In the genomic region with DNA sequence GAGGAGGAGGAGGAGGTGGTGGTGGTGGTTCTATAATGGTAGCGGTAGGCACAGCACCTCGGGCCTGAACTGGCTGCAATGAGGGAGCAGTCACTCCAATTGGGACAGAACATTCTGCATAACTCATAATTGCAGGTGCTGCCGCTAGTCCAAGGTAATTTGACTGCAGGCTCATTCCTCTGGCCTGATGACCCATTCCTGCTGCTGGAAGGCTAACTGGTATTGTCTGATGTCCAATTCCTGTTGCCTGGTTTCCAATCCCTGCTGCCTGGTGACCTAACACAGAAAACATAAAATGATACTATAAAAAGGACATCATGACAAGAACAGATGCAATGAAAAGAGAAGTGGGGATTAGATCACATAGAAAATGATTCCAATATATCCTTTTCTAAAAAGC, we compare ENCODE assay signal across 23 cellular contexts. TPM values are rescaled to one million over a fixed set of nuclear protein-coding genes. Genes with fewer than 3 reads are reported as not detected.
A peak's percentile ranks its signal among the peaks of the same experiment; 100 is the strongest.
DNase-seq lines count a peak whose midpoint lies in the region; ATAC-seq and TF ChIP-seq lines count a peak whose summit lies in the region.
"Had no signal": no experiment of that assay in that cellular context is flagged by ENCODE, and none has a peak within 500 bp of the region (broad histone marks: within the 10 kb centered on the region; RNA-seq: fewer than 3 reads in every experiment).

No MANE protein-coding gene starts in this region.

- H3K4me2 ChIP-seq in hepatocyte, result no peak overlapping the region

- no peak overlapping the region for H3K4me3 Mint-ChIP-seq in activated T-cell treated with anti-CD3 and anti-CD28 coated beads, Interleukin-2, amount 50 U/mL, for 24 hours
- H3K4me3 Mint-ChIP-seq: CD4-positive, alpha-beta T cell; H9 had no signal

- DNase-seq in activated T-cell treated with anti-CD3 and anti-CD28 coated beads, Interleukin-2, amount 50 U/mL, for 24 hours, result no peak
- DNase-seq in activated T-cell treated with anti-CD3 and anti-CD28 coated beads, Interleukin-2, amount 50 U/mL, for 48 hours, result no peak
- DNase-seq in hepatocyte (ENCODE audit: low spot score) (no peak), psoas muscle (no peak), UCSD-AML1 (lab: John Stamatoyannopoulos, UW; ENCODE audit: unreplicated experiment) (no peak)
- no peak for DNase-seq in stimulated activated naive CD8-positive, alpha-beta T cell treated with anti-CD3 and anti-CD28 coated beads, Interleukin-15, Interleukin-2, amounts not matched to agents 100 U/mL and 50 U/mL, for 24 hours
- DNase-seq: 8988T; BE2C; Calu3; CD4-positive, alpha-beta T cell; DMS53; H9; Kasumi-1; MM.1S; NCI-H1105; NCI-H1694 treated with DMSO at 0.1 percent for 48 hours; NCI-H2107; NCI-H226; NCI-H526; OCI-M1 had no signal

- H3K79me2 ChIP-seq in hepatocyte, result peaks cover 16% of the 10 kb centered on the region

- ATAC-seq in psoas muscle (peak; percentile 39 to 82 (median 60)), GM18907 (IDR thresholded peaks at IDR 0.05; ENCODE audit: unreplicated experiment) (no peak)
- no peak for ATAC-seq in stimulated activated naive CD8-positive, alpha-beta T cell treated with anti-CD3 and anti-CD28 coated beads, Interleukin-15, Interleukin-2, amounts not matched to agents 100 U/mL and 50 U/mL, for 24 hours

- no peaks in the 10 kb centered on the region for H3K4me1 Mint-ChIP-seq in activated T-cell treated with anti-CD3 and anti-CD28 coated beads, Interleukin-2, amount 50 U/mL, for 24 hours (ENCODE audit: low read depth)
- H3K4me1 Mint-ChIP-seq: H9 had no signal

- intact Hi-C loops in psoas muscle (cut with DNase I), result no loop called here

- H3K36me3 ChIP-seq in hepatocyte (replicated peaks; ENCODE audit: insufficient read depth, low read depth) (no peaks in the 10 kb centered on the region), psoas muscle (ENCODE audit: insufficient read depth in 1 of 2, low read depth in 1 of 2) (peaks cover 9 to 99% of the 10 kb centered on the region in 2 donors)

- H3K27me3 Mint-ChIP-seq in activated T-cell treated with anti-CD3 and anti-CD28 coated beads, Interleukin-2, amount 50 U/mL, for 24 hours, result no peaks in the 10 kb centered on the region
- H3K27me3 Mint-ChIP-seq: CD4-positive, alpha-beta T cell; IgD-negative memory B cell had no signal

- no peaks in the 10 kb centered on the region for H3K9me3 Mint-ChIP-seq in activated T-cell treated with anti-CD3 and anti-CD28 coated beads, Interleukin-2, amount 50 U/mL, for 24 hours
- H3K9me3 Mint-ChIP-seq: CD4-positive, alpha-beta T cell; H9; IgD-negative memory B cell had no signal

- H3K27ac ChIP-seq in angular gyrus (ENCODE audit: low read depth, low read length), result peak overlapping the region; percentile 26
- H3K27ac ChIP-seq in hepatocyte, result peak overlapping the region; percentile 37
- H3K27ac ChIP-seq in psoas muscle, result no peak overlapping the region

- H3K36me3 Mint-ChIP-seq in activated T-cell treated with anti-CD3 and anti-CD28 coated beads, Interleukin-2, amount 50 U/mL, for 24 hours (ENCODE audit: low read depth), result peaks cover 89% of the 10 kb centered on the region

- peaks cover 9% of the 10 kb centered on the region for H3K4me1 ChIP-seq in hepatocyte (ENCODE audit: insufficient read depth)
- no peaks in the 10 kb centered on the region for H3K4me1 ChIP-seq in psoas muscle
- H3K4me1 ChIP-seq: BE2C had no signal

- no peaks in the 10 kb centered on the region for H3K27me3 ChIP-seq in hepatocyte
- no peaks in the 10 kb centered on the region for H3K27me3 ChIP-seq in psoas muscle (ENCODE audit: insufficient read depth in 3 of 3, low read length in 2 of 3)
- H3K27me3 ChIP-seq: BE2C had no signal

- peak overlapping the region; percentile 66 for H3K27ac Mint-ChIP-seq in activated T-cell treated with anti-CD3 and anti-CD28 coated beads, Interleukin-2, amount 50 U/mL, for 24 hours
- H3K27ac Mint-ChIP-seq: CD4-positive, alpha-beta T cell had no signal

- TF ChIP-seq CTCF in hepatocyte (IDR thresholded peaks at IDR 0.05; ENCODE audit: poor library complexity) (no peak), psoas muscle (IDR thresholded peaks at IDR 0.05) (no peak)

- H2AFZ ChIP-seq in hepatocyte, result no peak overlapping the region

- WGBS in hepatocyte (ENCODE audit: low lambda C conversion rate, missing lambda C conversion rate), result 97% methylated on average over 3 of the region's 3 CpGs
- 36 to 59% (median 45%) methylated on average over 3 of the region's 3 CpGs for WGBS in psoas muscle, 3 donors

- H4K20me1 ChIP-seq in hepatocyte (ENCODE audit: insufficient read depth, poor library complexity, severe bottlenecking), result no peaks in the 10 kb centered on the region

- H3K9me3 ChIP-seq in hepatocyte (ENCODE audit: low read depth) (no peaks in the 10 kb centered on the region), psoas muscle (no peaks in the 10 kb centered on the region)
- H3K9me3 ChIP-seq: BE2C had no signal

- no peaks in the 10 kb centered on the region for H3K9me2 ChIP-seq in hepatocyte (replicated peaks; ENCODE audit: insufficient read depth)

- no peak overlapping the region for H3K4me3 ChIP-seq in hepatocyte
- H3K4me3 ChIP-seq in psoas muscle, result no peak overlapping the region

RNA-seq across cellular contexts. Expression of a gene that starts 7.9 kb away (rescaled TPM):
- 2.0 and 2.3 TPM in 2 replicates for total RNA-seq in hepatocyte
- polyA plus RNA-seq in hepatocyte, result 2.0 and 5.8 TPM in 2 replicates
- total RNA-seq in psoas muscle, result under 1 TPM in 3 of 4 donors, not detected in 1; 0.15 to 0.76 (median 0.22) TPM
- polyA plus RNA-seq in psoas muscle, result under 1 TPM in 2 of 3 donors, not detected in 1; 0.04 to 0.10 TPM

RNA-seq across cellular contexts. Expression of a gene that starts 44.1 kb away (rescaled TPM):
- total RNA-seq in hepatocyte (43.9 and 56.7 TPM in 2 replicates), psoas muscle (10 to 100 TPM; 27.1 to 40.5 (median 33.9) TPM)
- polyA plus RNA-seq in hepatocyte (41.6 and 48.7 TPM in 2 replicates), psoas muscle (10 to 100 TPM; 14.9 to 58.8 (median 35.3) TPM)

Comparison
In these comparisons a context has a peak if more than half of its experiments do, and no peak if none do; other contexts are left out.
1. ATAC-seq: peak in psoas muscle (4 of 4); none in stimulated activated naive CD8-positive, alpha-beta T cell treated with anti-CD3 and anti-CD28 coated beads, Interleukin-15, Interleukin-2, amounts not matched to agents 100 U/mL and 50 U/mL, for 24 hours (single experiment) and GM18907 (single experiment).